22 cellular contexts compared by ENCODE assay signal in the genomic region with DNA sequence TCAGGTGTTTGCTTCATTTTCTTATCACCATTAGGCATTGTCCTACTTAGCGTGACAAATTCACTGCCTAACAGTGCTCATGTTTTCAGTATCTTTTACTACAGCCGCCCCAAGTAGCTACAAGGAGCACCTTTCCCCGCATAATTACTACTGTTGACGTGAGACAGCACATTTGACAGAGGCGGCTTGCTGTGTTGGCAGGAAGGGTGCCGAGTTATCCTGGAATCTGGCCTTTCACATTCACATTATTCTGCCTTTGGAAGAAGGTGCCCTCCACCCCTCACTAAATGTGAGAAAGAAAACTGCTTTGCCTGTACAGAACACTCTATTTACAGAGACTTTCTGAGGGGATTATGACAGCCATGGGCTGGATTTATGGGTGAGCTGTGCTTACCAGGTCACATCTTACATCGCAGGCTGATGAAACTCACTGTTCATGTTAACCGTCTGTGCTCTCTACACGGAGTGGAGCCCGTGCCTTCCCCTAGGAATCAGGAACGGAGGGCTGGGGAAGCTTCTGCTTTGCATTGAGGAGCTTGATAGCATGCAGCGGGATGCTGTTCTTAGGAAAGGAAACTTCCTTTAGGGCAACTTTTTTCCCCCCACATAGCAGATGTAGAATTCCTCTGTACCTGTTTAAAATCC.
DNase-seq lines count a peak whose midpoint lies in the region; ATAC-seq, FAIRE-seq and TF ChIP-seq lines count a peak whose summit lies in the region.
"Had no signal": no experiment of that assay in that cellular context is flagged by ENCODE, and none has a peak within 500 bp of the region (broad histone marks: within the 10 kb centered on the region; RNA-seq: fewer than 3 reads in every experiment).

No MANE protein-coding gene starts in this region.

- H2AFZ ChIP-seq in GM23248 (no peak overlapping the region), H1 (ENCODE audit: low read length) (peak overlapping the region; percentile 84; the same call in 1 of the 2 replicates), neural cell (ENCODE audit: low read depth, low read length) (no peak overlapping the region)

- peak; percentile 3 for DNase-seq in GM23248
- DNase-seq in NCI-H1694 (lab: John Stamatoyannopoulos, UW) = peak; percentile 12
- DNase-seq in H1 (ENCODE audit: low read depth in 1 of 2, low spot score in 2 of 2) = peak; percentile 9 to 47
- DNase-seq in effector memory CD8-positive, alpha-beta T cell = no peak
- DNase-seq in dedifferentiated amniotic fluid mesenchymal stem cell (ENCODE audit: extremely low spot score) = no peak
- no peak for DNase-seq in NCI-H774 (lab: John Stamatoyannopoulos, UW)
- DNase-seq: activated CD4-positive, alpha-beta memory T cell treated with anti-CD3 and anti-CD28 coated beads for 36 hours; activated naive CD8-positive, alpha-beta T cell treated with anti-CD3 and anti-CD28 coated beads, Interleukin-2, amount 10 ng/mL, durations not matched to agents 7 days and 5 days; CD4-positive, CD25-positive, alpha-beta regulatory T cell; effector memory CD4-positive, alpha-beta T cell; gastrocnemius medialis; hypothalamus; NCI-H2029 treated with DMSO at 0.1 percent for 48 hours; SIG-M5; upper lobe of right lung had no signal

- H2AK5ac ChIP-seq in H1 (ENCODE audit: low read depth, low read length) = no peak overlapping the region

- no peaks in the 10 kb centered on the region for H3K27me3 Mint-ChIP-seq in effector memory CD8-positive, alpha-beta T cell
- H3K27me3 Mint-ChIP-seq: activated CD4-positive, alpha-beta memory T cell treated with anti-CD3 and anti-CD28 coated beads for 36 hours; activated naive CD8-positive, alpha-beta T cell treated with anti-CD3 and anti-CD28 coated beads, Interleukin-2, amount 10 ng/mL, durations not matched to agents 7 days and 5 days; CD4-positive, CD25-positive, alpha-beta regulatory T cell had no signal

- no peaks in the 10 kb centered on the region for H3K9me3 ChIP-seq in GM23248 (ENCODE audit: low read depth)
- H3K9me3 ChIP-seq in H1 (ENCODE audit: insufficient read depth in 2 of 2, low read depth in 1 of 2, low read length in 1 of 2) = no peaks in the 10 kb centered on the region
- no peaks in the 10 kb centered on the region for H3K9me3 ChIP-seq in neural cell (ENCODE audit: low read length)
- H3K9me3 ChIP-seq: gastrocnemius medialis, neutrophil, prostate gland, upper lobe of right lung had no signal

- H4K91ac ChIP-seq in H1 (replicated peaks; ENCODE audit: insufficient read length, low read length) = no peak overlapping the region

- H3K36me3 Mint-ChIP-seq in effector memory CD8-positive, alpha-beta T cell (ENCODE audit: insufficient read depth) = no peaks in the 10 kb centered on the region
- H3K36me3 Mint-ChIP-seq: activated CD4-positive, alpha-beta memory T cell treated with anti-CD3 and anti-CD28 coated beads for 36 hours; activated naive CD8-positive, alpha-beta T cell treated with anti-CD3 and anti-CD28 coated beads, Interleukin-2, amount 10 ng/mL, durations not matched to agents 7 days and 5 days; CD4-positive, CD25-positive, alpha-beta regulatory T cell had no signal

- H2BK5ac ChIP-seq in H1 (ENCODE audit: low read depth, low read length) = no peak overlapping the region

- 43 to 47% methylated on average over 12 of the region's 12 CpGs for WGBS in GM23248 (ENCODE audit: low coverage in 1 of 2, low lambda C conversion rate in 2 of 2, missing lambda C conversion rate in 2 of 2), 2 experiments
- WGBS in H1 (ENCODE audit: extremely low coverage in 1 of 2, insufficient coverage in 1 of 2, insufficient read length in 1 of 2, insufficient replicate concordance in 2 of 2, low coverage in 1 of 2, low lambda C conversion rate in 2 of 2, missing lambda C conversion rate in 1 of 2), 2 experiments = 38% methylated on average over 12 of the region's 12 CpGs; no CpG with 5 or more reads in 1 of the 2 experiments

- no peak overlapping the region for H3K18ac ChIP-seq in H1 (ENCODE audit: extremely low read depth, low read length)

- H2BK15ac ChIP-seq in H1 (ENCODE audit: low read length) = no peak overlapping the region

- H3K36me3 ChIP-seq in GM23248 (ENCODE audit: low read depth) (no peaks in the 10 kb centered on the region), H1 (ENCODE audit: control insufficient read depth in 2 of 4, insufficient read depth in 4 of 4, low read length in 3 of 4) (no peaks in the 10 kb centered on the region), neural cell (ENCODE audit: insufficient read depth, low read length) (no peaks in the 10 kb centered on the region)
- H3K36me3 ChIP-seq: gastrocnemius medialis, neutrophil, prostate gland, upper lobe of right lung had no signal

- TF ChIP-seq EP300 in H1 (IDR thresholded peaks at IDR 0.05; ENCODE audit: borderline replicate concordance in 1 of 2, low read depth in 2 of 2, low read length in 2 of 2) = no peak
- TF ChIP-seq EP300 in neural cell (conservative IDR thresholded peaks at IDR 0.05; ENCODE audit: poor library complexity, severe bottlenecking) = no peak

- no peaks in the 10 kb centered on the region for H3K79me1 ChIP-seq in H1 (ENCODE audit: low read depth, low read length)

- 0 out of 2 replicates have a peak overlapping the region, but pooled peaks have one; percentile 61 for H2BK12ac ChIP-seq in H1 (ENCODE audit: low read depth, low read length)

- H3K23me2 ChIP-seq in H1 (ENCODE audit: low read depth, low read length) = no peaks in the 10 kb centered on the region

- no peak overlapping the region for H3K14ac ChIP-seq in H1 (ENCODE audit: insufficient read length)

- FAIRE-seq in H1 (lab: Jason Lieb, UNC) = peak; percentile 72
- FAIRE-seq: G401.6 had no signal

- H3K27ac ChIP-seq in GM23248 (no peak overlapping the region), H1 (ENCODE audit: low read depth, low read length) (no peak overlapping the region), neural cell (ENCODE audit: low read length) (peak overlapping the region; percentile 19)
- H3K27ac ChIP-seq: gastrocnemius medialis, neutrophil, prostate gland, upper lobe of right lung had no signal

- no peak overlapping the region for H3K4me3 ChIP-seq in GM23248
- peak overlapping the region in 1 of 4 experiments; percentile 39; a peak in 2 of 8 replicates for H3K4me3 ChIP-seq in H1 (ENCODE audit: extremely low read depth in 1 of 4, insufficient read depth in 2 of 4, low read depth in 3 of 4, low read length in 4 of 4)
- H3K4me3 ChIP-seq in neural cell (ENCODE audit: low read length) = peak overlapping the region; percentile 48
- H3K4me3 ChIP-seq: gastrocnemius medialis, prostate gland, upper lobe of right lung had no signal

- H2BK20ac ChIP-seq in H1 (ENCODE audit: low read length) = no peak overlapping the region

- H2BK120ac ChIP-seq in H1 (replicated peaks; ENCODE audit: low read depth, low read length) = no peak overlapping the region

- H3K4me2 ChIP-seq in GM23248 (ENCODE audit: unreplicated experiment) (no peak overlapping the region), H1 (ENCODE audit: insufficient read depth in 1 of 2, low read depth in 2 of 2, low read length in 2 of 2) (peak overlapping the region; percentile 49 to 72), neural cell (ENCODE audit: low read length) (peak overlapping the region; percentile 22)

- POLR2A ChIA-PET in H1 (lab: Charles Lee; ENCODE audit: partially characterized antibody) = interaction anchor here (0.5 to 1.1 kb wide), 2 partner anchors 41 to 86 kb away, joined by 3 to 4 read pairs; no protein-coding TSS in a partner anchor

- no peaks in the 10 kb centered on the region for H3K4me1 Mint-ChIP-seq in effector memory CD8-positive, alpha-beta T cell (ENCODE audit: low read depth in 2 of 2)
- H3K4me1 Mint-ChIP-seq: activated naive CD8-positive, alpha-beta T cell treated with anti-CD3 and anti-CD28 coated beads, Interleukin-2, amount 10 ng/mL, durations not matched to agents 7 days and 5 days; CD4-positive, CD25-positive, alpha-beta regulatory T cell had no signal

- TF ChIP-seq CTCF in H1 (IDR thresholded peaks at IDR 0.05; ENCODE audit: control extremely low read depth in 1 of 3, insufficient read depth in 1 of 3, low read depth in 1 of 3, low read length in 3 of 3) = no peak
- TF ChIP-seq CTCF in neural cell (IDR thresholded peaks at IDR 0.05; ENCODE audit: poor library complexity, severe bottlenecking) = no peak

- ATAC-seq in HG03139 (IDR thresholded peaks at IDR 0.05; ENCODE audit: unreplicated experiment) = no peak
- ATAC-seq in effector memory CD8-positive, alpha-beta T cell (replicated peaks) = no peak
- ATAC-seq: activated CD4-positive, CD25-positive, alpha-beta regulatory T cell treated with anti-CD3 and anti-CD28 coated beads, Interleukin-2, amount 50 U/mL, for 24 hours; esophagus mucosa; gastrocnemius medialis; upper lobe of right lung had no signal

- H4K20me1 ChIP-seq in GM23248 (ENCODE audit: insufficient read depth) = no peaks in the 10 kb centered on the region
- no peaks in the 10 kb centered on the region for H4K20me1 ChIP-seq in H1 (replicated peaks in 1 of 2; ENCODE audit: control insufficient read depth in 1 of 2, insufficient read depth in 2 of 2, low read length in 2 of 2)
- H4K20me1 ChIP-seq in neural cell (ENCODE audit: insufficient read depth) = no peaks in the 10 kb centered on the region

- H3K4me1 ChIP-seq in GM23248 (ENCODE audit: insufficient read depth) (peaks cover 8% of the 10 kb centered on the region), H1 (replicated peaks in 1 of 4; ENCODE audit: control insufficient read depth in 3 of 4, insufficient read depth in 4 of 4, low read length in 3 of 4) (peaks cover 0 to 8% (median 6%) of the 10 kb centered on the region in 4 experiments; a peak in 4 of 7 replicates)
- H3K4me1 ChIP-seq: gastrocnemius medialis, prostate gland, upper lobe of right lung had no signal

- H3K79me2 ChIP-seq in GM23248 (ENCODE audit: insufficient read depth) (no peaks in the 10 kb centered on the region), H1 (ENCODE audit: control insufficient read depth in 1 of 2, insufficient read depth in 2 of 2, low read length in 2 of 2) (no peaks in the 10 kb centered on the region), neural cell (replicated peaks; ENCODE audit: insufficient read depth, low read length) (no peaks in the 10 kb centered on the region)

- no peak overlapping the region for H3K23ac ChIP-seq in H1 (ENCODE audit: insufficient read length)

- TF ChIP-seq RAD21 in H1 (IDR thresholded peaks at IDR 0.05 in 1 of 2, conservative IDR thresholded peaks at IDR 0.05 in 1 of 2; ENCODE audit: low read depth in 2 of 2, low read length in 2 of 2) = no peak
- TF ChIP-seq RAD21 in neural cell (conservative IDR thresholded peaks at IDR 0.05) = no peak

- no peak for TF ChIP-seq POLR2A in H1 (IDR thresholded peaks at IDR 0.05; ENCODE audit: control extremely low read depth in 1 of 2, low read depth in 2 of 2, low read length in 2 of 2)

- no peak overlapping the region for H3K27ac Mint-ChIP-seq in effector memory CD8-positive, alpha-beta T cell
- H3K27ac Mint-ChIP-seq: activated CD4-positive, alpha-beta memory T cell treated with anti-CD3 and anti-CD28 coated beads for 36 hours; activated naive CD8-positive, alpha-beta T cell treated with anti-CD3 and anti-CD28 coated beads, Interleukin-2, amount 10 ng/mL, durations not matched to agents 7 days and 5 days; CD4-positive, CD25-positive, alpha-beta regulatory T cell had no signal

- no peak overlapping the region for H3K56ac ChIP-seq in H1 (replicated peaks; ENCODE audit: insufficient read length, low read depth, low read length)

- no peak overlapping the region for H4K5ac ChIP-seq in H1 (ENCODE audit: insufficient read length, low read depth, low read length)

- no peak overlapping the region for H3K4me3 Mint-ChIP-seq in effector memory CD8-positive, alpha-beta T cell
- H3K4me3 Mint-ChIP-seq: activated CD4-positive, alpha-beta memory T cell treated with anti-CD3 and anti-CD28 coated beads for 36 hours; activated naive CD8-positive, alpha-beta T cell treated with anti-CD3 and anti-CD28 coated beads, Interleukin-2, amount 10 ng/mL, durations not matched to agents 7 days and 5 days; CD4-positive, CD25-positive, alpha-beta regulatory T cell had no signal

- CTCF ChIA-PET in H1 (lab: Charles Lee; ENCODE audit: partially characterized antibody) = interaction anchor here (0.9 to 1.9 kb wide), 4 partner anchors 31 to 129 kb away, joined by 3 to 5 read pairs (median 4); no protein-coding TSS in a partner anchor

- H3K9me2 ChIP-seq in GM23248 (ENCODE audit: insufficient read depth) (no peaks in the 10 kb centered on the region), neural cell (ENCODE audit: insufficient read depth, low read length) (no peaks in the 10 kb centered on the region)

- H3K9ac ChIP-seq in GM23248 (no peak overlapping the region), H1 (replicated peaks in 1 of 4; ENCODE audit: extremely low read depth in 1 of 4, low read depth in 3 of 4, low read length in 3 of 4) (no peak overlapping the region), neural cell (ENCODE audit: low read length) (no peak overlapping the region)

- in situ Hi-C loops in GM23248 (cut with MboI) = loop anchor here (5.0 kb wide), 1 partner anchor 52 kb away; no protein-coding TSS in a partner anchor

- H3K4ac ChIP-seq in H1 (replicated peaks; ENCODE audit: insufficient read length, low read depth, low read length) = no peak overlapping the region

- peaks cover 10 to 35% of the 10 kb centered on the region in 2 donors for H3K9me3 Mint-ChIP-seq in effector memory CD8-positive, alpha-beta T cell

- no peaks in the 10 kb centered on the region for H3K27me3 ChIP-seq in GM23248 (replicated peaks; ENCODE audit: insufficient read depth)
- H3K27me3 ChIP-seq in H1 (replicated peaks in 1 of 4; ENCODE audit: control insufficient read depth in 3 of 4, extremely low read depth in 1 of 4, insufficient read depth in 3 of 4, low read length in 3 of 4) = no peaks in the 10 kb centered on the region
- no peaks in the 10 kb centered on the region for H3K27me3 ChIP-seq in neural cell (ENCODE audit: insufficient read depth, low read depth, low read length)
- H3K27me3 ChIP-seq: gastrocnemius medialis, neutrophil, upper lobe of right lung had no signal

- H4K8ac ChIP-seq in H1 (ENCODE audit: extremely low read depth, insufficient read depth, low read length) = no peak overlapping the region

- H3F3A ChIP-seq in GM23248 (ENCODE audit: insufficient read depth) = no peaks in the 10 kb centered on the region
- no peaks in the 10 kb centered on the region for H3F3A ChIP-seq in neural cell (ENCODE audit: insufficient read depth, low read length, poor library complexity, severe bottlenecking)

Comparison
In these comparisons a context has a peak if more than half of its experiments do, and no peak if none do; other contexts are left out.
1. DNase-seq: peak in GM23248 (single experiment), NCI-H1694 (single experiment) and H1 (2 of 2); none in effector memory CD8-positive, alpha-beta T cell (0 of 3), dedifferentiated amniotic fluid mesenchymal stem cell (single experiment) and NCI-H774 (single experiment).